In the genomic region with DNA sequence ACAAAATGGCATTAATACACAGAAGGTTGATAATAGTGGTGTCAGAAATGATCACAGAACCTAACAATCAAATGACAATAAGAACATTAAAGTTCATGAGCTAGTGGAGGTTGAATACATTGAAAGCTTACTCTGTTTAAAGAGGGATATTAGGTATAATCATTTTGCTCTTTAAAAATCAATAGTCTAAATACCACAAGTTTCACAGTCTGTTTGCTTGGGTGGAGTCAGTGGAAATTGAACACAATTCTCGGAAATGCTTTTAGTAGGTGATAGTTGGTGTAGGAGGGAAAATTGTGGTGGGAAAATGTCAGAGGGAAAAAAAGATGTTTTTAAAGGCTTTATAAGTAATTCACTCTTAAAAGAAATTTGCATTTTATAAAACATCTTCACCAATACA, we compare ENCODE assay signal across 1 cellular context.
TF ChIP-seq lines count a peak whose summit lies in the region.

No MANE protein-coding gene starts in this region.

TF ChIP-seq in HepG2, 621 proteins besides CTCF, POLR2A, EP300 and RAD21 (continued from another document and continues in another):
- TF ChIP-seq, protein P1, sequence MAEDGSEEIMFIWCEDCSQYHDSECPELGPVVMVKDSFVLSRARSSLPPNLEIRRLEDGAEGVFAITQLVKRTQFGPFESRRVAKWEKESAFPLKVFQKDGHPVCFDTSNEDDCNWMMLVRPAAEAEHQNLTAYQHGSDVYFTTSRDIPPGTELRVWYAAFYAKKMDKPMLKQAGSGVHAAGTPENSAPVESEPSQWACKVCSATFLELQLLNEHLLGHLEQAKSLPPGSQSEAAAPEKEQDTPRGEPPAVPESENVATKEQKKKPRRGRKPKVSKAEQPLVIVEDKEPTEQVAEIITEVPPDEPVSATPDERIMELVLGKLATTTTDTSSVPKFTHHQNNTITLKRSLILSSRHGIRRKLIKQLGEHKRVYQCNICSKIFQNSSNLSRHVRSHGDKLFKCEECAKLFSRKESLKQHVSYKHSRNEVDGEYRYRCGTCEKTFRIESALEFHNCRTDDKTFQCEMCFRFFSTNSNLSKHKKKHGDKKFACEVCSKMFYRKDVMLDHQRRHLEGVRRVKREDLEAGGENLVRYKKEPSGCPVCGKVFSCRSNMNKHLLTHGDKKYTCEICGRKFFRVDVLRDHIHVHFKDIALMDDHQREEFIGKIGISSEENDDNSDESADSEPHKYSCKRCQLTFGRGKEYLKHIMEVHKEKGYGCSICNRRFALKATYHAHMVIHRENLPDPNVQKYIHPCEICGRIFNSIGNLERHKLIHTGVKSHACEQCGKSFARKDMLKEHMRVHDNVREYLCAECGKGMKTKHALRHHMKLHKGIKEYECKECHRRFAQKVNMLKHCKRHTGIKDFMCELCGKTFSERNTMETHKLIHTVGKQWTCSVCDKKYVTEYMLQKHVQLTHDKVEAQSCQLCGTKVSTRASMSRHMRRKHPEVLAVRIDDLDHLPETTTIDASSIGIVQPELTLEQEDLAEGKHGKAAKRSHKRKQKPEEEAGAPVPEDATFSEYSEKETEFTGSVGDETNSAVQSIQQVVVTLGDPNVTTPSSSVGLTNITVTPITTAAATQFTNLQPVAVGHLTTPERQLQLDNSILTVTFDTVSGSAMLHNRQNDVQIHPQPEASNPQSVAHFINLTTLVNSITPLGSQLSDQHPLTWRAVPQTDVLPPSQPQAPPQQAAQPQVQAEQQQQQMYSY (CRISPR knock-in tag; IDR thresholded peaks at IDR 0.05), result no peak
- TF ChIP-seq, protein P2, sequence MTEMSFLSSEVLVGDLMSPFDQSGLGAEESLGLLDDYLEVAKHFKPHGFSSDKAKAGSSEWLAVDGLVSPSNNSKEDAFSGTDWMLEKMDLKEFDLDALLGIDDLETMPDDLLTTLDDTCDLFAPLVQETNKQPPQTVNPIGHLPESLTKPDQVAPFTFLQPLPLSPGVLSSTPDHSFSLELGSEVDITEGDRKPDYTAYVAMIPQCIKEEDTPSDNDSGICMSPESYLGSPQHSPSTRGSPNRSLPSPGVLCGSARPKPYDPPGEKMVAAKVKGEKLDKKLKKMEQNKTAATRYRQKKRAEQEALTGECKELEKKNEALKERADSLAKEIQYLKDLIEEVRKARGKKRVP (CRISPR knock-in tag; IDR thresholded peaks at IDR 0.05), result no peak
- TF ChIP-seq ZSCAN29 (CRISPR knock-in tag; conservative IDR thresholded peaks at IDR 0.05) (no peak), ZNF225 (CRISPR knock-in tag; IDR thresholded peaks at IDR 0.05) (no peak), ARHGAP35 (CRISPR knock-in tag; IDR thresholded peaks at IDR 0.05; ENCODE audit: borderline replicate concordance) (no peak), KDM3A (CRISPR knock-in tag; IDR thresholded peaks at IDR 0.05; ENCODE audit: low read depth) (no peak), NCOA2 (CRISPR knock-in tag; IDR thresholded peaks at IDR 0.05) (peak; percentile 89), GATAD1 (CRISPR knock-in tag; IDR thresholded peaks at IDR 0.05) (no peak), RORA (CRISPR knock-in tag; IDR thresholded peaks at IDR 0.05) (no peak), SCMH1 (CRISPR knock-in tag; IDR thresholded peaks at IDR 0.05; ENCODE audit: borderline replicate concordance) (no peak), IKZF5 (CRISPR knock-in tag; IDR thresholded peaks at IDR 0.05) (no peak), SRSF1 (optimal IDR thresholded peaks at IDR 0.05; ENCODE audit: low read depth, low read length) (no peak), MBD4 (IDR thresholded peaks at IDR 0.05; ENCODE audit: borderline replicate concordance, low read length) (peak; percentile 91), ARNT2 (CRISPR knock-in tag; IDR thresholded peaks at IDR 0.05; ENCODE audit: low read depth) (no peak), SOX5 (CRISPR knock-in tag; IDR thresholded peaks at IDR 0.05; ENCODE audit: borderline replicate concordance) (peak; percentile 81), ATF7 (IDR thresholded peaks at IDR 0.05) (no peak), ATF7 (CRISPR knock-in tag; IDR thresholded peaks at IDR 0.05) (no peak), ISL2 (CRISPR knock-in tag; IDR thresholded peaks at IDR 0.05) (peak; percentile 97), ZNF205 (CRISPR knock-in tag; IDR thresholded peaks at IDR 0.05) (peak; percentile 76; the same call in 1 of the 2 replicates), NFIC (IDR thresholded peaks at IDR 0.05; ENCODE audit: low read length) (peak; percentile 95), ZNF782 (CRISPR knock-in tag; IDR thresholded peaks at IDR 0.05; ENCODE audit: borderline replicate concordance) (no peak), ONECUT2 (CRISPR knock-in tag; IDR thresholded peaks at IDR 0.05) (peak; percentile 85), KMT2A (CRISPR knock-in tag; IDR thresholded peaks at IDR 0.05) (no peak), SP5 (CRISPR knock-in tag; IDR thresholded peaks at IDR 0.05; ENCODE audit: borderline replicate concordance, low read depth) (peak; percentile 94), SIX4 (CRISPR knock-in tag; IDR thresholded peaks at IDR 0.05) (no peak), CHD2 (IDR thresholded peaks at IDR 0.05; ENCODE audit: low read depth, low read length) (no peak), SNAI1 (CRISPR knock-in tag; IDR thresholded peaks at IDR 0.05; ENCODE audit: borderline replicate concordance) (no peak), SIN3A (IDR thresholded peaks at IDR 0.05; ENCODE audit: borderline replicate concordance, low read depth, low read length) (no peak), PPARG (CRISPR knock-in tag; conservative IDR thresholded peaks at IDR 0.05) (peak; percentile 92), CBFB (CRISPR knock-in tag; IDR thresholded peaks at IDR 0.05) (0 out of 2 replicates have a peak, but pooled peaks have one; percentile 27), SALL2 (CRISPR knock-in tag; IDR thresholded peaks at IDR 0.05) (no peak), ZBTB33 (CRISPR knock-in tag; IDR thresholded peaks at IDR 0.05) (no peak), ASH2L (IDR thresholded peaks at IDR 0.05; ENCODE audit: insufficient read length, low read depth, low read length) (peak; percentile 19), ELF3 (CRISPR knock-in tag; IDR thresholded peaks at IDR 0.05) (0 out of 2 replicates have a peak, but pooled peaks have one; percentile 15), E2F1 (CRISPR knock-in tag; IDR thresholded peaks at IDR 0.05) (no peak), ADNP (CRISPR knock-in tag; IDR thresholded peaks at IDR 0.05) (no peak), GZF1 (CRISPR knock-in tag; IDR thresholded peaks at IDR 0.05) (no peak), CBX1 (IDR thresholded peaks at IDR 0.05; ENCODE audit: low read depth) (no peak), JUN (CRISPR knock-in tag; IDR thresholded peaks at IDR 0.05) (no peak), FOXJ3 (CRISPR knock-in tag; IDR thresholded peaks at IDR 0.05; ENCODE audit: borderline replicate concordance) (peak; percentile 50; the same call in 1 of the 2 replicates), CREB1 (IDR thresholded peaks at IDR 0.05) (no peak), CREB1 (CRISPR knock-in tag; IDR thresholded peaks at IDR 0.05) (0 out of 2 replicates have a peak, but pooled peaks have one; percentile 22)
- TF ChIP-seq, protein P3, sequence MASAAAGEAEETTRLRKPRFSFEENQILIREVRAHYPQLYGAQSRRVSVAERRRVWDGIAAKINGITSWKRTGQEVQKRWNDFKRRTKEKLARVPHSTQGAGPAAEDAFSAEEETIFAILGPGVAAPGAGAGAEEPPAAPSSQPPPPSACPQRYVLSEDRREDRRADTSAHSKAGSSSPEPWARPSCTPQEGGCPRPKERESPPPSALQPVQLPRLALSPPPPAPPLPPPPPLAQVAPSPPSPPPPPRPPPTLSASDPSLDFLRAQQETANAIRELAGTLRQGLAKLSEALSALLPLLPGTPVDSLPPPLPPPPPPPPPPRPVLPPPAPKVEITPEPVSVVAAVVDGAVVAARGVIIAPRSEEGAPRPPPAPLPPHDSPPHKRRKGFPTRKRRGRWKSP (CRISPR knock-in tag; IDR thresholded peaks at IDR 0.05), result no peak
- TF ChIP-seq, protein P4, sequence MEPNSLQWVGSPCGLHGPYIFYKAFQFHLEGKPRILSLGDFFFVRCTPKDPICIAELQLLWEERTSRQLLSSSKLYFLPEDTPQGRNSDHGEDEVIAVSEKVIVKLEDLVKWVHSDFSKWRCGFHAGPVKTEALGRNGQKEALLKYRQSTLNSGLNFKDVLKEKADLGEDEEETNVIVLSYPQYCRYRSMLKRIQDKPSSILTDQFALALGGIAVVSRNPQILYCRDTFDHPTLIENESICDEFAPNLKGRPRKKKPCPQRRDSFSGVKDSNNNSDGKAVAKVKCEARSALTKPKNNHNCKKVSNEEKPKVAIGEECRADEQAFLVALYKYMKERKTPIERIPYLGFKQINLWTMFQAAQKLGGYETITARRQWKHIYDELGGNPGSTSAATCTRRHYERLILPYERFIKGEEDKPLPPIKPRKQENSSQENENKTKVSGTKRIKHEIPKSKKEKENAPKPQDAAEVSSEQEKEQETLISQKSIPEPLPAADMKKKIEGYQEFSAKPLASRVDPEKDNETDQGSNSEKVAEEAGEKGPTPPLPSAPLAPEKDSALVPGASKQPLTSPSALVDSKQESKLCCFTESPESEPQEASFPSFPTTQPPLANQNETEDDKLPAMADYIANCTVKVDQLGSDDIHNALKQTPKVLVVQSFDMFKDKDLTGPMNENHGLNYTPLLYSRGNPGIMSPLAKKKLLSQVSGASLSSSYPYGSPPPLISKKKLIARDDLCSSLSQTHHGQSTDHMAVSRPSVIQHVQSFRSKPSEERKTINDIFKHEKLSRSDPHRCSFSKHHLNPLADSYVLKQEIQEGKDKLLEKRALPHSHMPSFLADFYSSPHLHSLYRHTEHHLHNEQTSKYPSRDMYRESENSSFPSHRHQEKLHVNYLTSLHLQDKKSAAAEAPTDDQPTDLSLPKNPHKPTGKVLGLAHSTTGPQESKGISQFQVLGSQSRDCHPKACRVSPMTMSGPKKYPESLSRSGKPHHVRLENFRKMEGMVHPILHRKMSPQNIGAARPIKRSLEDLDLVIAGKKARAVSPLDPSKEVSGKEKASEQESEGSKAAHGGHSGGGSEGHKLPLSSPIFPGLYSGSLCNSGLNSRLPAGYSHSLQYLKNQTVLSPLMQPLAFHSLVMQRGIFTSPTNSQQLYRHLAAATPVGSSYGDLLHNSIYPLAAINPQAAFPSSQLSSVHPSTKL (CRISPR knock-in tag; IDR thresholded peaks at IDR 0.05), result peak; percentile 84
- TF ChIP-seq, protein P5, sequence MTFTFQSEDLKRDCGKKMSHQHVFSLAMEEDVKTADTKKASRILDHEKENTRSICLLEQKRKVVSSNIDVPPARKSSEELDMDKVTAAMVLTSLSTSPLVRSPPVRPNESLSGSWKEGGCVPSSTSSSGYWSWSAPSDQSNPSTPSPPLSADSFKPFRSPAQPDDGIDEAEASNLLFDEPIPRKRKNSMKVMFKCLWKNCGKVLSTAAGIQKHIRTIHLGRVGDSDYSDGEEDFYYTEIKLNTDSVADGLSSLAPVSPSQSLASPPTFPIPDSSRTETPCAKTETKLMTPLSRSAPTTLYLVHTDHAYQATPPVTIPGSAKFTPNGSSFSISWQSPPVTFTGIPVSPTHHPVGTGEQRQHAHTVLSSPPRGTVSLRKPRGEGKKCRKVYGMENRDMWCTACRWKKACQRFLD (CRISPR knock-in tag; IDR thresholded peaks at IDR 0.05; ENCODE audit: borderline replicate concordance), result no peak
- TF ChIP-seq, protein P6, sequence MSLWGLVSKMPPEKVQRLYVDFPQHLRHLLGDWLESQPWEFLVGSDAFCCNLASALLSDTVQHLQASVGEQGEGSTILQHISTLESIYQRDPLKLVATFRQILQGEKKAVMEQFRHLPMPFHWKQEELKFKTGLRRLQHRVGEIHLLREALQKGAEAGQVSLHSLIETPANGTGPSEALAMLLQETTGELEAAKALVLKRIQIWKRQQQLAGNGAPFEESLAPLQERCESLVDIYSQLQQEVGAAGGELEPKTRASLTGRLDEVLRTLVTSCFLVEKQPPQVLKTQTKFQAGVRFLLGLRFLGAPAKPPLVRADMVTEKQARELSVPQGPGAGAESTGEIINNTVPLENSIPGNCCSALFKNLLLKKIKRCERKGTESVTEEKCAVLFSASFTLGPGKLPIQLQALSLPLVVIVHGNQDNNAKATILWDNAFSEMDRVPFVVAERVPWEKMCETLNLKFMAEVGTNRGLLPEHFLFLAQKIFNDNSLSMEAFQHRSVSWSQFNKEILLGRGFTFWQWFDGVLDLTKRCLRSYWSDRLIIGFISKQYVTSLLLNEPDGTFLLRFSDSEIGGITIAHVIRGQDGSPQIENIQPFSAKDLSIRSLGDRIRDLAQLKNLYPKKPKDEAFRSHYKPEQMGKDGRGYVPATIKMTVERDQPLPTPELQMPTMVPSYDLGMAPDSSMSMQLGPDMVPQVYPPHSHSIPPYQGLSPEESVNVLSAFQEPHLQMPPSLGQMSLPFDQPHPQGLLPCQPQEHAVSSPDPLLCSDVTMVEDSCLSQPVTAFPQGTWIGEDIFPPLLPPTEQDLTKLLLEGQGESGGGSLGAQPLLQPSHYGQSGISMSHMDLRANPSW (CRISPR knock-in tag; IDR thresholded peaks at IDR 0.05; ENCODE audit: borderline replicate concordance), result no peak
